Comparison of ENCODE assay signal across 8 cellular contexts in genomic region chr20:17569616-17570346, GRCh38. TPM values are rescaled to one million over a fixed set of nuclear protein-coding genes. Genes with fewer than 3 reads are reported as not detected.
DNase-seq lines count a peak whose midpoint lies in the region; ATAC-seq, FAIRE-seq and TF ChIP-seq lines count a peak whose summit lies in the region.

TSS of gene DSTN (plus strand) at chr20:17570075. CDS start at chr20:17570209, 134 bp downstream.

- H3K27me3 Mint-ChIP-seq in activated CD4-positive, alpha-beta T cell treated with anti-CD3 and anti-CD28 coated beads, Interleukin-2, amount 10 ng/mL, durations not matched to agents 24 days and 14 days: peaks cover 9% of the 10 kb centered on the region

- H3K27me3 ChIP-seq in BLaER1 (peaks cover 38% of the 10 kb centered on the region), colonic mucosa (no peaks in the 10 kb centered on the region), layer of hippocampus (ENCODE audit: control insufficient read depth, insufficient read depth, low read length) (no peaks in the 10 kb centered on the region)

- H3K27ac ChIP-seq in BLaER1 (peak within 1 kb of the TSS; percentile 70), colonic mucosa (peak within 1 kb of the TSS; percentile 99), layer of hippocampus (ENCODE audit: low read depth, low read length) (peak within 1 kb of the TSS; percentile 92)

- peak within 1 kb of the TSS; percentile 97 for H3K4me3 ChIP-seq in BLaER1
- peak within 1 kb of the TSS; percentile 98 for H3K4me3 ChIP-seq in colonic mucosa

- peaks cover 34% of the 10 kb centered on the region for H3K4me1 ChIP-seq in BLaER1
- peaks cover 9% of the 10 kb centered on the region for H3K4me1 ChIP-seq in colonic mucosa

- H3K27ac Mint-ChIP-seq in activated CD4-positive, alpha-beta T cell treated with anti-CD3 and anti-CD28 coated beads, Interleukin-2, amount 10 ng/mL, durations not matched to agents 24 days and 14 days: peak within 1 kb of the TSS; percentile 95

- H3K9me3 Mint-ChIP-seq in activated CD4-positive, alpha-beta T cell treated with anti-CD3 and anti-CD28 coated beads, Interleukin-2, amount 10 ng/mL, durations not matched to agents 24 days and 14 days: peaks cover 4% of the 10 kb centered on the region

- no peak for TF ChIP-seq CTCF in colonic mucosa (IDR thresholded peaks at IDR 0.05)

- peaks cover 8% of the 10 kb centered on the region; the same call in 1 of the 2 replicates for H3K36me3 ChIP-seq in BLaER1
- H3K36me3 ChIP-seq in colonic mucosa: no peaks in the 10 kb centered on the region

- peak within 1 kb of the TSS; percentile 94 for H3K4me3 Mint-ChIP-seq in activated CD4-positive, alpha-beta T cell treated with anti-CD3 and anti-CD28 coated beads, Interleukin-2, amount 10 ng/mL, durations not matched to agents 24 days and 14 days

- peaks cover 1% of the 10 kb centered on the region for H3K36me3 Mint-ChIP-seq in activated CD4-positive, alpha-beta T cell treated with anti-CD3 and anti-CD28 coated beads, Interleukin-2, amount 10 ng/mL, durations not matched to agents 24 days and 14 days (ENCODE audit: low read depth)

- DNase-seq in GM19239 (ENCODE audit: insufficient read length, low spot score): peak; percentile 87
- peak; percentile 63 for DNase-seq in NCI-H524 treated with DMSO at 0.1 percent for 48 hours (lab: John Stamatoyannopoulos, UW)
- DNase-seq in activated CD4-positive, alpha-beta T cell treated with anti-CD3 and anti-CD28 coated beads, Interleukin-2, amount 10 ng/mL, durations not matched to agents 24 days and 14 days: peak; percentile 97
- DNase-seq in colonic mucosa: peak; percentile 93
- DNase-seq in stimulated activated CD4-positive, alpha-beta T cell treated with anti-CD3 and anti-CD28 coated beads, Interleukin-1b, Interleukin-23, amount 100 ng/mL, for 4 hours (ENCODE audit: low read depth in 2 of 2): peak; percentile 72 to 85

- H3K4me1 Mint-ChIP-seq in activated CD4-positive, alpha-beta T cell treated with anti-CD3 and anti-CD28 coated beads, Interleukin-2, amount 10 ng/mL, durations not matched to agents 24 days and 14 days: peaks cover 23% of the 10 kb centered on the region

- intact Hi-C loops in activated CD4-positive, alpha-beta T cell treated with anti-CD3 and anti-CD28 coated beads, Interleukin-2, amount 10 ng/mL, durations not matched to agents 24 days and 14 days (cut with micrococcal nuclease): loop anchor here (1.0 to 5.0 kb wide), 6 partner anchors 11 to 400 kb away; partner anchors contain the start of genes MGME1 and RRBP1
- intact Hi-C loops in colonic mucosa (cut with DNase I): loop anchor here (5.0 kb wide), 1 partner anchor 43 kb away; no protein-coding TSS in a partner anchor

- H3K9ac ChIP-seq in BLaER1 (peak within 1 kb of the TSS; percentile 83), colonic mucosa (ENCODE audit: low read depth in 2 of 2, low read length in 2 of 2) (peak within 1 kb of the TSS; percentile 93 to 100)

- peaks cover 50% of the 10 kb centered on the region for H4K20me1 ChIP-seq in BLaER1

- peak within 1 kb of the TSS; percentile 82 for H3K4me2 ChIP-seq in BLaER1

- FAIRE-seq in GM19239 (lab: Jason Lieb, UNC): peak; percentile 18

- ATAC-seq in HG03442 (IDR thresholded peaks at IDR 0.05; ENCODE audit: unreplicated experiment): peak; percentile 93

- H3K9me3 ChIP-seq in BLaER1 (no peaks in the 10 kb centered on the region), colonic mucosa (no peaks in the 10 kb centered on the region)

RNA-seq across cellular contexts. Expression of gene DSTN, which starts in this region (rescaled TPM):
- 58.6 and 65.6 TPM in 2 replicates for total RNA-seq in activated CD4-positive, alpha-beta T cell treated with anti-CD3 and anti-CD28 coated beads, Interleukin-2, amount 10 ng/mL, durations not matched to agents 24 days and 14 days
- 100 to 1,000 TPM; 247 to 437 TPM for total RNA-seq in colonic mucosa

Comparison
In these comparisons a context has a peak if more than half of its experiments do, and no peak if none do; other contexts are left out.
1. Peak in every context shown above with its lines: DNase-seq, ATAC-seq, H3K4me3 ChIP-seq and H3K27ac ChIP-seq.